14 cellular contexts compared by ENCODE assay signal in the genomic region with DNA sequence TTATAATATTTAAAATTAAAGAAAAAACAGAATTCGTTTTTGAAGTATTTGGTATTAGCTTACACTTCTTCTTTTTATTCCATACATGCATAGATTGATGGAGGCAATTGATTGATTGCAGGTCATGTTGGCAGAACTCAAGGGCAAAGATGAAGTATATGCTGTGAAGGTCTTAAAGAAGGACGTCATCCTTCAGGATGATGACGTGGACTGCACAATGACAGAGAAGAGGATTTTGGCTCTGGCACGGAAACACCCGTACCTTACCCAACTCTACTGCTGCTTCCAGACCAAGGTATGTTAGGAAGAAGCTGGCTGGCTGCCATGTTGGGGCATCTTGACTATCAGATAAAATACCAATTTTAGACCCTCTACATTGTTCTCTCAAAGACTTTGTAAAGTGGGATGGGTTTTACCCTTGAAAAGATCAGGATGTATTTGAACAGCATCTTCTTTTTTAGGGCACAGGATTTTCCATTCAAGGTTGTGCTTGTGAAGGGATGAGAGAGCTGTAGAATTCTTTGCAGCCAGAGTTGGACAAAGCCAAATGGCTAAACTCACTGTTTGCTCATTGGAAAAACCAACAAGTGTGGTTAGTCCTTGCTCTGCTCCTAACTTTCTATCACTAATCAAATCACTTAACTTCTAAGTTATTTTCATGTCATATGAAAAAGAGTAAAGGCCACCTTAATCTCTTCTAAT.
DNase-seq lines count a peak whose midpoint lies in the region; ATAC-seq, FAIRE-seq and TF ChIP-seq lines count a peak whose summit lies in the region.
"Had no signal": no experiment of that assay in that cellular context is flagged by ENCODE, and none has a peak within 500 bp of the region (broad histone marks: within the 10 kb centered on the region; RNA-seq: fewer than 3 reads in every experiment).

No MANE protein-coding gene starts in this region.

- H2AFZ ChIP-seq in OCI-LY3 (ENCODE audit: low read depth, low read length): no peak overlapping the region
- H2AFZ ChIP-seq in H1 (ENCODE audit: low read length): no peak overlapping the region
- H2AFZ ChIP-seq in HepG2 (ENCODE audit: low read length): no peak overlapping the region

- H3K27me3 ChIP-seq in OCI-LY3 (ENCODE audit: low read depth, low read length): no peaks in the 10 kb centered on the region
- no peaks in the 10 kb centered on the region for H3K27me3 ChIP-seq in H1 (replicated peaks in 1 of 4; ENCODE audit: control insufficient read depth in 3 of 4, extremely low read depth in 1 of 4, insufficient read depth in 3 of 4, low read length in 3 of 4)
- no peaks in the 10 kb centered on the region for H3K27me3 ChIP-seq in HepG2 (ENCODE audit: control insufficient read depth in 1 of 2, insufficient read depth in 2 of 2, low read length in 2 of 2)
- H3K27me3 ChIP-seq: BE2C had no signal

- TF ChIP-seq RAD21 in A549 (conservative IDR thresholded peaks at IDR 0.05 in 1 of 2, IDR thresholded peaks at IDR 0.05 in 1 of 2) (no peak), H1 (IDR thresholded peaks at IDR 0.05 in 1 of 2, conservative IDR thresholded peaks at IDR 0.05 in 1 of 2; ENCODE audit: low read depth in 2 of 2, low read length in 2 of 2) (no peak), HepG2 (CRISPR knock-in tag; IDR thresholded peaks at IDR 0.05) (no peak)

- TF ChIP-seq POLR2A in A549 (IDR thresholded peaks at IDR 0.05; ENCODE audit: low read length) (no peak), H1 (IDR thresholded peaks at IDR 0.05; ENCODE audit: control extremely low read depth in 1 of 2, low read depth in 2 of 2, low read length in 2 of 2) (no peak), HepG2 (IDR thresholded peaks at IDR 0.05; ENCODE audit: insufficient read depth in 1 of 2, low read depth in 2 of 2, low read length in 2 of 2) (no peak)

- TF ChIP-seq CTCF in A549 (IDR thresholded peaks at IDR 0.05): no peak
- no peak for TF ChIP-seq CTCF in OCI-LY3 (IDR thresholded peaks at IDR 0.05; ENCODE audit: low read depth, low read length)
- no peak for TF ChIP-seq CTCF in H1 (IDR thresholded peaks at IDR 0.05; ENCODE audit: control extremely low read depth in 1 of 3, insufficient read depth in 1 of 3, low read depth in 1 of 3, low read length in 3 of 3)
- no peak for TF ChIP-seq CTCF in HepG2 (CRISPR knock-in tag; IDR thresholded peaks at IDR 0.05)

- DNase-seq in A549 (ENCODE audit: low read depth in 1 of 2, low spot score in 1 of 2): no peak
- DNase-seq in H1 (ENCODE audit: low read depth in 1 of 2, low spot score in 2 of 2): peak in 1 of 2 experiments; percentile 8
- no peak for DNase-seq in HepG2 (ENCODE audit: low spot score)
- no peak for DNase-seq in foreskin melanocyte
- DNase-seq in NCI-H526 (lab: John Stamatoyannopoulos, UW): no peak
- DNase-seq in DMS79 treated with DMSO at 0.1 percent for 48 hours (lab: John Stamatoyannopoulos, UW): no peak
- DNase-seq: 8988T, BE2C, DND-41, GDM1 had no signal

- no TSS peak for BruUV-seq in HepG2 (replicated peaks; lab: Mats Ljungman, UMichigan)

- no peak overlapping the region for H2BK5ac ChIP-seq in H1 (ENCODE audit: low read depth, low read length)

- peak overlapping the region; percentile 55; the same call in 1 of the 2 replicates for H2BK12ac ChIP-seq in H1 (ENCODE audit: low read depth, low read length)

- CTCF ChIA-PET in A549 (lab: Yijun Ruan, JAX): interaction anchor here (0.8 to 2.3 kb wide), 48 partner anchors 8 to 912 kb away, joined by 3 to 40 read pairs (median 5); a partner anchor contains a TSS
- CTCF ChIA-PET in H1 (lab: Charles Lee; ENCODE audit: partially characterized antibody): interaction anchor here (0.6 to 2.3 kb wide), 25 partner anchors 8 to 450 kb away, joined by 3 to 25 read pairs (median 3); no protein-coding TSS in a partner anchor
- CTCF ChIA-PET in HepG2 (lab: Yijun Ruan, JAX; ENCODE audit: low intra/inter-chr PET ratio, low total read pairs): interaction anchor here (0.6 to 2.5 kb wide), 4 partner anchors 17 to 451 kb away, joined by 3 to 17 read pairs (median 7); no protein-coding TSS in a partner anchor

- H3K4ac ChIP-seq in H1 (replicated peaks; ENCODE audit: insufficient read length, low read depth, low read length): no peak overlapping the region

- H4K8ac ChIP-seq in H1 (ENCODE audit: extremely low read depth, insufficient read depth, low read length): no peak overlapping the region

- H3K18ac ChIP-seq in H1 (ENCODE audit: extremely low read depth, low read length): no peak overlapping the region

- H3K4me2 ChIP-seq in A549 (no peak overlapping the region), OCI-LY3 (ENCODE audit: low read length) (peak overlapping the region; percentile 27; the same call in 1 of the 2 replicates), H1 (ENCODE audit: insufficient read depth in 1 of 2, low read depth in 2 of 2, low read length in 2 of 2) (no peak overlapping the region), HepG2 (ENCODE audit: low read depth, low read length) (no peak overlapping the region)

- H3K23me2 ChIP-seq in H1 (ENCODE audit: low read depth, low read length): no peaks in the 10 kb centered on the region

- 85% methylated on average over 5 of the region's 5 CpGs for WGBS in A549 (ENCODE audit: missing lambda C conversion rate)
- WGBS in H1 (ENCODE audit: extremely low coverage in 1 of 2, insufficient coverage in 1 of 2, insufficient read length in 1 of 2, insufficient replicate concordance in 2 of 2, low coverage in 1 of 2, low lambda C conversion rate in 2 of 2, missing lambda C conversion rate in 1 of 2), 2 experiments: 92% methylated on average over 5 of the region's 5 CpGs; no CpG with 5 or more reads in 1 of the 2 experiments
- WGBS in HepG2 (ENCODE audit: low lambda C conversion rate): 84% methylated on average over 5 of the region's 5 CpGs

- no peak overlapping the region; the same call in 1 of the 2 replicates for H2BK20ac ChIP-seq in H1 (ENCODE audit: low read length)

- H3K36me3 ChIP-seq in OCI-LY3 (replicated peaks; ENCODE audit: low read depth, low read length) (no peaks in the 10 kb centered on the region), H1 (ENCODE audit: control insufficient read depth in 2 of 4, insufficient read depth in 4 of 4, low read length in 3 of 4) (no peaks in the 10 kb centered on the region), HepG2 (replicated peaks in 1 of 2; ENCODE audit: control insufficient read depth in 1 of 2, insufficient read depth in 2 of 2, low read length in 2 of 2) (no peaks in the 10 kb centered on the region)

- H3K4me1 ChIP-seq in A549: peaks cover 19% of the 10 kb centered on the region
- H3K4me1 ChIP-seq in OCI-LY3 (ENCODE audit: low read length): peaks cover 42% of the 10 kb centered on the region
- peaks cover 0 to 5% (median under 1%) of the 10 kb centered on the region in 4 experiments; a peak in 3 of 7 replicates for H3K4me1 ChIP-seq in H1 (replicated peaks in 1 of 4; ENCODE audit: control insufficient read depth in 3 of 4, insufficient read depth in 4 of 4, low read length in 3 of 4)
- peaks cover 8% of the 10 kb centered on the region; the same call in 1 of the 2 replicates for H3K4me1 ChIP-seq in HepG2 (ENCODE audit: insufficient read depth, low read length)

- no peaks in the 10 kb centered on the region for H3K79me1 ChIP-seq in H1 (ENCODE audit: low read depth, low read length)

- no peak overlapping the region for H3K4me3 ChIP-seq in A549
- H3K4me3 ChIP-seq in OCI-LY3 (ENCODE audit: low read length): no peak overlapping the region
- H3K4me3 ChIP-seq in H1 (ENCODE audit: extremely low read depth in 1 of 4, insufficient read depth in 2 of 4, low read depth in 3 of 4, low read length in 4 of 4): no peak overlapping the region
- H3K4me3 ChIP-seq in HepG2 (replicated peaks in 1 of 3; ENCODE audit: insufficient read depth in 1 of 3, low read depth in 2 of 3, low read length in 3 of 3): no peak overlapping the region

- TF ChIP-seq EP300 in A549 (IDR thresholded peaks at IDR 0.05) (no peak), H1 (IDR thresholded peaks at IDR 0.05; ENCODE audit: borderline replicate concordance in 1 of 2, low read depth in 2 of 2, low read length in 2 of 2) (no peak), HepG2 (IDR thresholded peaks at IDR 0.05; ENCODE audit: low read depth in 2 of 2, low read length in 2 of 2) (no peak), HepG2 (CRISPR knock-in tag; IDR thresholded peaks at IDR 0.05; ENCODE audit: borderline replicate concordance) (no peak)

- H3K79me2 ChIP-seq in OCI-LY3 (ENCODE audit: low read length) (no peaks in the 10 kb centered on the region), H1 (ENCODE audit: control insufficient read depth in 1 of 2, insufficient read depth in 2 of 2, low read length in 2 of 2) (no peaks in the 10 kb centered on the region), HepG2 (ENCODE audit: insufficient read depth, low read length) (no peaks in the 10 kb centered on the region)

- no peak overlapping the region for H3K14ac ChIP-seq in H1 (ENCODE audit: insufficient read length)

- intact Hi-C loops in HepG2 (cut with micrococcal nuclease; ENCODE audit: unreplicated experiment): loop anchor here (2.0 to 5.0 kb wide), 2 partner anchors 287 to 354 kb away; a partner anchor contains a TSS

- no peaks in the 10 kb centered on the region for H4K20me1 ChIP-seq in OCI-LY3 (ENCODE audit: insufficient read depth, low read length)
- no peaks in the 10 kb centered on the region for H4K20me1 ChIP-seq in H1 (replicated peaks in 1 of 2; ENCODE audit: control insufficient read depth in 1 of 2, insufficient read depth in 2 of 2, low read length in 2 of 2)
- no peaks in the 10 kb centered on the region for H4K20me1 ChIP-seq in HepG2 (ENCODE audit: insufficient read depth, low read length)

- H3K27ac ChIP-seq in A549: 0 out of 6 replicates have a peak overlapping the region, but pooled peaks have one; percentile 9 to 17
- 0 out of 2 replicates have a peak overlapping the region, but pooled peaks have one; percentile 6 for H3K27ac ChIP-seq in OCI-LY3 (ENCODE audit: low read length)
- H3K27ac ChIP-seq in H1 (ENCODE audit: low read depth, low read length): no peak overlapping the region
- no peak overlapping the region for H3K27ac ChIP-seq in HepG2 (ENCODE audit: extremely low read length, insufficient read depth, low read length)
- H3K27ac ChIP-seq: C4-2B, HL-60 had no signal

- H2AK5ac ChIP-seq in H1 (ENCODE audit: low read depth, low read length): no peak overlapping the region

- in situ Hi-C loops in HepG2 (cut with HindIII; ENCODE audit: extremely low pct_ligation_motif_present, low pct_unique_long_range_greater_than_20kb): loop anchor here (10.0 kb wide), 1 partner anchor 354 kb away; no protein-coding TSS in a partner anchor

- FAIRE-seq in A549 (lab: Jason Lieb, UNC) (no peak), H1 (lab: Jason Lieb, UNC) (no peak), HepG2 (lab: Jason Lieb, UNC) (no peak)

- no peaks in the 10 kb centered on the region for H3K9me3 ChIP-seq in A549
- H3K9me3 ChIP-seq in OCI-LY3 (ENCODE audit: insufficient read depth, low read length): no peaks in the 10 kb centered on the region
- no peaks in the 10 kb centered on the region for H3K9me3 ChIP-seq in H1 (ENCODE audit: insufficient read depth in 2 of 2, low read depth in 1 of 2, low read length in 1 of 2)
- no peaks in the 10 kb centered on the region for H3K9me3 ChIP-seq in HepG2 (ENCODE audit: low read length)
- H3K9me3 ChIP-seq: BE2C had no signal

- H3K9ac ChIP-seq in OCI-LY3 (ENCODE audit: low read length) (no peak overlapping the region), H1 (replicated peaks in 1 of 4; ENCODE audit: extremely low read depth in 1 of 4, low read depth in 3 of 4, low read length in 3 of 4) (no peak overlapping the region), HepG2 (ENCODE audit: insufficient read depth, low read depth, low read length) (no peak overlapping the region)

- H4K91ac ChIP-seq in H1 (replicated peaks; ENCODE audit: insufficient read length, low read length): no peak overlapping the region

- H3K56ac ChIP-seq in H1 (replicated peaks; ENCODE audit: insufficient read length, low read depth, low read length): no peak overlapping the region

- POLR2A ChIA-PET in A549 (lab: Yijun Ruan, JAX) (no interaction called here), H1 (lab: Charles Lee; ENCODE audit: partially characterized antibody) (no interaction called here), HepG2 (lab: Yijun Ruan, JAX) (no interaction called here)

- no peak overlapping the region for H2BK120ac ChIP-seq in H1 (replicated peaks; ENCODE audit: low read depth, low read length)

- H3K23ac ChIP-seq in H1 (ENCODE audit: insufficient read length): no peak overlapping the region

- H4K5ac ChIP-seq in H1 (ENCODE audit: insufficient read length, low read depth, low read length): no peak overlapping the region

- peak in 1 of 2 experiments; percentile 51; a peak in 3 of 6 replicates for ATAC-seq in A549
- ATAC-seq in HepG2: peak; percentile 43; the same call in 2 of the 3 replicates
- no peak for ATAC-seq in HG03460 (IDR thresholded peaks at IDR 0.05; ENCODE audit: unreplicated experiment)

- H2BK15ac ChIP-seq in H1 (ENCODE audit: low read length): no peak overlapping the region

Comparison
In these comparisons a context has a peak if more than half of its experiments do, and no peak if none do; other contexts are left out.
1. H3K27ac ChIP-seq: peak in A549 (2 of 2) and OCI-LY3 (single experiment); none in H1 (single experiment) and HepG2 (single experiment).